13 cellular contexts compared by ENCODE assay signal in the genomic region with DNA sequence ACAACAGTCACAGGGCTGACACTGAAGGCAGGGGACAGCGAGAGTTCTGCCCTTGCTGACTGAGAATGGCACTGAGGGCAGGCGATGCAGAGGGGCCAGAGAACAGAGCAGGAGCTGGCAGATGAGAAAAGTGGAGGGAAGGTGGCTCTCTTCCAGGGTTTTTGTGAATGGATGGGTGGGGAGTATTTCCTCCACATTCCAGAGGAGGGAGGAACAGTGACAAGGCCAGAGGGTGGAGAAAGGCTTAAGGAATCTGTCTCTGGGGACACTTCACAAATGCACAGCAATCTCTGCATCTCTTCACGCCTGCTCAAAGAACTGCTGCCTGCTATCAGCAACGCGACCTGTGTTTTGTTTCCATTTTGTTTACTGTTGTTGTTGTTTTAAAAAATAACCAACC.
DNase-seq lines count a peak whose midpoint lies in the region; FAIRE-seq and TF ChIP-seq lines count a peak whose summit lies in the region.
"Had no signal": no experiment of that assay in that cellular context is flagged by ENCODE, and none has a peak within 500 bp of the region (broad histone marks: within the 10 kb centered on the region; RNA-seq: fewer than 3 reads in every experiment).

No MANE protein-coding gene starts in this region.

- peaks cover 90% of the 10 kb centered on the region for H3K4me1 Mint-ChIP-seq in nephron progenitor cell
- H3K4me1 Mint-ChIP-seq in activated naive CD8-positive, alpha-beta T cell treated with anti-CD3 and anti-CD28 coated beads for 36 hours: no peaks in the 10 kb centered on the region

- H3K4me3 Mint-ChIP-seq in nephron progenitor cell: peak overlapping the region; percentile 40
- no peak overlapping the region for H3K4me3 Mint-ChIP-seq in activated naive CD8-positive, alpha-beta T cell treated with anti-CD3 and anti-CD28 coated beads for 36 hours

- no peaks in the 10 kb centered on the region for H3K9me3 Mint-ChIP-seq in nephron progenitor cell
- no peaks in the 10 kb centered on the region for H3K9me3 Mint-ChIP-seq in activated naive CD8-positive, alpha-beta T cell treated with anti-CD3 and anti-CD28 coated beads for 36 hours

- TF ChIP-seq CTCF in fibroblast of mammary gland (conservative IDR thresholded peaks at IDR 0.05; ENCODE audit: control insufficient read depth, insufficient read depth, low read depth, low read length) (no peak), nephron progenitor cell (IDR thresholded peaks at IDR 0.05) (no peak)

- peak overlapping the region; percentile 96 for H3K27ac Mint-ChIP-seq in nephron progenitor cell
- H3K27ac Mint-ChIP-seq in activated naive CD8-positive, alpha-beta T cell treated with anti-CD3 and anti-CD28 coated beads for 36 hours: no peak overlapping the region

- DNase-seq in ELF-1 (ENCODE audit: low read depth, low spot score) (peak; percentile 88), NCI-H460 (ENCODE audit: extremely low read depth, low read depth) (peak; percentile 86), fibroblast of mammary gland (ENCODE audit: low read depth) (peak; percentile 63), nephron progenitor cell (peak; percentile 38), NCI-H1694 (lab: John Stamatoyannopoulos, UW) (no peak), small intestine (no peak), superior temporal gyrus (ENCODE audit: extremely low spot score) (no peak)
- no peak for DNase-seq in activated naive CD8-positive, alpha-beta T cell treated with anti-CD3 and anti-CD28 coated beads for 36 hours
- DNase-seq: aorta, head of caudate nucleus, NCI-H2081, posterior cingulate gyrus, SIG-M5 had no signal

- H3K27ac ChIP-seq in small intestine (ENCODE audit: low read depth in 1 of 2, low read length in 1 of 2): no peak overlapping the region

- no peaks in the 10 kb centered on the region for H3K4me1 ChIP-seq in small intestine (ENCODE audit: control insufficient read depth in 2 of 2, insufficient read depth in 1 of 2, low read depth in 1 of 2, low read length in 1 of 2)

- 46 to 51% (median 50%) methylated on average over 5 of the region's 5 CpGs for WGBS in small intestine, 3 donors

- no peaks in the 10 kb centered on the region for H3K27me3 Mint-ChIP-seq in nephron progenitor cell (ENCODE audit: low read depth, poor library complexity)
- H3K27me3 Mint-ChIP-seq in activated naive CD8-positive, alpha-beta T cell treated with anti-CD3 and anti-CD28 coated beads for 36 hours: peaks cover 7% of the 10 kb centered on the region

- H3K9me3 ChIP-seq in small intestine (ENCODE audit: control insufficient read depth, low read depth): no peaks in the 10 kb centered on the region

- peaks cover 52% of the 10 kb centered on the region for H3K36me3 Mint-ChIP-seq in nephron progenitor cell (ENCODE audit: low read depth)
- no peaks in the 10 kb centered on the region for H3K36me3 Mint-ChIP-seq in activated naive CD8-positive, alpha-beta T cell treated with anti-CD3 and anti-CD28 coated beads for 36 hours

- H3K36me3 ChIP-seq in small intestine (ENCODE audit: control insufficient read depth in 2 of 2, insufficient read depth in 2 of 2, low read length in 2 of 2): no peaks in the 10 kb centered on the region

- no peak for FAIRE-seq in small intestine (lab: Jason Lieb, UNC)

- no peak overlapping the region for H3K4me3 ChIP-seq in fibroblast of mammary gland (ENCODE audit: control insufficient read depth, low read depth, low read length)
- H3K4me3 ChIP-seq in small intestine (ENCODE audit: low read depth in 1 of 2, low read length in 2 of 2): no peak overlapping the region

- no peaks in the 10 kb centered on the region for H3K27me3 ChIP-seq in small intestine (ENCODE audit: control insufficient read depth in 2 of 2, insufficient read depth in 2 of 2, low read length in 2 of 2)

Comparison
In these comparisons a context has a peak if more than half of its experiments do, and no peak if none do; other contexts are left out.
1. DNase-seq: peak in ELF-1 (single experiment), NCI-H460 (single experiment), fibroblast of mammary gland (single experiment) and nephron progenitor cell (single experiment); none in NCI-H1694 (single experiment), small intestine (single experiment), superior temporal gyrus (single experiment) and activated naive CD8-positive, alpha-beta T cell treated with anti-CD3 and anti-CD28 coated beads for 36 hours (single experiment).